In the genomic region with DNA sequence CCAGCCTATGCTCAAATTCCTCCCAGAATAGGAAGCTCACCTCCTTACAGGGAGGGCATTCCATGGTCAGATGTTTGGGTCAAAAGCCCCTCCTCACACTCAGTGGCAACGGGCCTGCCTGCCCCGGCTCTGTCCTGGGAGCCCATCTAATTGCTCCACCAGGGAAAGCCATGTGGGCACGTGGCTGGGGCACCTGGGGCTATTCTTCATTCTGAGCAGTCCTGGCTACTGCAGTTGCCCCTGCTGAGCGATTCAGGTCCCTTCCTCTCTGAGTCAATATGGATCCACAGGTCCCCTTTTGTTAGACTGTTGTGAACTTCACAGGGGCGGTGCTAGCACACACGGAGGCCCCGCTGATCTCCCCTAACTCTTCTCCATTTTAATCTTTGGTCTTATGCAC, we compare ENCODE assay signal across 28 cellular contexts.
"Had no signal": no experiment of that assay in that cellular context is flagged by ENCODE, and none has a peak within 500 bp of the region (broad histone marks: within the 10 kb centered on the region; RNA-seq: fewer than 3 reads in every experiment).

No MANE protein-coding gene starts in this region.

- H3K27me3 ChIP-seq: brain microvascular endothelial cell, cardiac muscle cell, Peyer's patch, SJSA1 had no signal

- DNase-seq: activated B cell treated with CpG ODN at 0.5 μM for 24 hours; activated CD4-positive, alpha-beta memory T cell treated with anti-CD3 and anti-CD28 coated beads for 36 hours; activated CD4-positive, alpha-beta T cell treated with anti-CD3 and anti-CD28 coated beads for 1 hour; activated CD4-positive, alpha-beta T cell treated with anti-CD3 and anti-CD28 coated beads, Interleukin-2, amount 10 ng/mL, durations not matched to agents 24 days and 14 days; activated CD8-positive, alpha-beta memory T cell treated with anti-CD3 and anti-CD28 coated beads for 24 hours; activated effector memory CD4-positive, alpha-beta T cell treated with anti-CD3 and anti-CD28 coated beads, Interleukin-2, amount 50 U/mL, for 16 hours; activated naive CD4-positive, alpha-beta T cell treated with Interleukin-2 at 50 U/mL for 16 hours; activated naive CD8-positive, alpha-beta T cell treated with anti-CD3 and anti-CD28 coated beads, Interleukin-2, amount 50 U/mL, for 24 hours; activated T-cell treated with anti-CD3 and anti-CD28 coated beads, Interleukin-2, amount 50 U/mL, for 4 hours; amniotic stem cell; brain microvascular endothelial cell; Karpas-422; MM.1S; NCI-H1105; NCI-H1436; NCI-H187 treated with DMSO at 0.1 percent for 48 hours; NCI-H2107; NCI-H526; NCI-H82; NK-92 treated with Interleukin-12 subunit alpha and Interleukin-12 subunit beta, amount 100 ng/mL, for 24 hours; Peyer's patch; SHP77 had no signal

- H3K27ac ChIP-seq: brain microvascular endothelial cell, cardiac muscle cell, Peyer's patch, SJSA1 had no signal

- H3K9me3 ChIP-seq: Peyer's patch, SJSA1 had no signal

- FAIRE-seq: astrocyte, colon, K562 had no signal

- ATAC-seq: activated naive CD4-positive, alpha-beta T cell treated with anti-CD3 and anti-CD28 coated beads, Interleukin-2, amount 50 U/mL, for 72 hours; activated naive CD8-positive, alpha-beta T cell treated with anti-CD3 and anti-CD28 coated beads, Interleukin-2, amount 50 U/mL, for 24 hours; activated T-cell treated with anti-CD3 and anti-CD28 coated beads, Interleukin-2, amount 50 U/mL, for 4 hours; K562 had no signal

- H3K36me3 ChIP-seq: brain microvascular endothelial cell, cardiac muscle cell, Peyer's patch, SJSA1 had no signal

- H3K4me3 ChIP-seq: cardiac muscle cell, K562, Peyer's patch, SJSA1 had no signal
